Comparison of ENCODE assay signal across 21 cellular contexts in genomic region chr2:78940998-78941397, GRCh38.
"Had no signal": no experiment of that assay in that cellular context is flagged by ENCODE, and none has a peak within 500 bp of the region (broad histone marks: within the 10 kb centered on the region; RNA-seq: fewer than 3 reads in every experiment).

No MANE protein-coding gene starts in this region.

- H3K27ac ChIP-seq: colonic mucosa, foreskin keratinocyte, heart left ventricle, skin epidermis, suprapubic skin, WERI-Rb-1 had no signal

- H3K36me3 Mint-ChIP-seq: activated CD8-positive, alpha-beta memory T cell treated with anti-CD3 and anti-CD28 coated beads, Interleukin-2, amount 10 ng/mL, durations not matched to agents 7 days and 5 days; activated naive CD4-positive, alpha-beta T cell treated with anti-CD3 and anti-CD28 coated beads, Interleukin-2, amount 50 U/mL, for 72 hours; immature natural killer cell; naive thymus-derived CD4-positive, alpha-beta T cell; type B pancreatic cell had no signal

- H3K27me3 ChIP-seq: colonic mucosa, foreskin keratinocyte, heart left ventricle, suprapubic skin had no signal

- ATAC-seq: activated CD8-positive, alpha-beta memory T cell treated with anti-CD3 and anti-CD28 coated beads, Interleukin-2, amount 10 ng/mL, durations not matched to agents 7 days and 5 days; activated naive CD4-positive, alpha-beta T cell treated with anti-CD3 and anti-CD28 coated beads, Interleukin-2, amount 50 U/mL, for 72 hours; foreskin keratinocyte; heart left ventricle; left colon; mucosa of descending colon; naive thymus-derived CD4-positive, alpha-beta T cell; stimulated activated naive CD8-positive, alpha-beta T cell treated with anti-CD3 and anti-CD28 coated beads, Interleukin-15, Interleukin-2, amounts not matched to agents 100 U/mL and 50 U/mL, for 24 hours had no signal

- H3K9me3 ChIP-seq: colonic mucosa, mucosa of descending colon had no signal

- H3K4me3 ChIP-seq: colonic mucosa, heart left ventricle, mucosa of descending colon, skin epidermis, suprapubic skin had no signal

- H3K9me3 Mint-ChIP-seq: activated naive CD4-positive, alpha-beta T cell treated with anti-CD3 and anti-CD28 coated beads, Interleukin-2, amount 50 U/mL, for 72 hours; type B pancreatic cell had no signal

- H3K36me3 ChIP-seq: colonic mucosa, heart left ventricle, suprapubic skin, WERI-Rb-1 had no signal

- DNase-seq: activated CD4-positive, alpha-beta T cell treated with anti-CD3 and anti-CD28 coated beads, Interleukin-2, amount 50 U/mL, for 48 hours; activated CD8-positive, alpha-beta memory T cell treated with anti-CD3 and anti-CD28 coated beads, Interleukin-2, amount 10 ng/mL, durations not matched to agents 7 days and 5 days; activated T-cell treated with anti-CD3 and anti-CD28 coated beads, Interleukin-2, amount 50 U/mL, for 1 hour; caudate nucleus; colonic mucosa; foreskin keratinocyte; heart left ventricle; immature natural killer cell; left colon; mucosa of descending colon; naive thymus-derived CD4-positive, alpha-beta T cell; right cardiac atrium; stimulated activated CD4-positive, alpha-beta T cell treated with anti-CD3 and anti-CD28 coated beads, Interleukin-4, amount 100 ng/mL, for 4 hours; stimulated activated CD8-positive, alpha-beta memory T cell treated with anti-CD3 and anti-CD28 coated beads, Interleukin-4, amount 100 ng/mL, for 48 hours; stimulated activated naive CD8-positive, alpha-beta T cell treated with anti-CD3 and anti-CD28 coated beads, Interleukin-15, Interleukin-2, amounts not matched to agents 100 U/mL and 50 U/mL, for 24 hours; WERI-Rb-1 had no signal

- H3K27me3 Mint-ChIP-seq: activated CD8-positive, alpha-beta memory T cell treated with anti-CD3 and anti-CD28 coated beads, Interleukin-2, amount 10 ng/mL, durations not matched to agents 7 days and 5 days; naive thymus-derived CD4-positive, alpha-beta T cell; type B pancreatic cell had no signal

- H3K27ac Mint-ChIP-seq: activated CD8-positive, alpha-beta memory T cell treated with anti-CD3 and anti-CD28 coated beads, Interleukin-2, amount 10 ng/mL, durations not matched to agents 7 days and 5 days; activated naive CD4-positive, alpha-beta T cell treated with anti-CD3 and anti-CD28 coated beads, Interleukin-2, amount 50 U/mL, for 72 hours; activated T-helper 2 cell treated with anti-CD3 and anti-CD28 coated beads, Interferon-gamma antibody, Interleukin-2, Interleukin-4, amounts not matched to agents 10 μg/mL and 5 μg/mL and 100 μg/mL, durations not matched to agents 14 hours and 24 hours and 36 hours; immature natural killer cell; naive thymus-derived CD4-positive, alpha-beta T cell; type B pancreatic cell had no signal

- H3K4me1 ChIP-seq: colonic mucosa, foreskin keratinocyte, heart left ventricle, suprapubic skin had no signal

- H3K4me1 Mint-ChIP-seq: activated CD8-positive, alpha-beta memory T cell treated with anti-CD3 and anti-CD28 coated beads, Interleukin-2, amount 10 ng/mL, durations not matched to agents 7 days and 5 days; immature natural killer cell; naive thymus-derived CD4-positive, alpha-beta T cell had no signal

- H3K4me3 Mint-ChIP-seq: activated CD8-positive, alpha-beta memory T cell treated with anti-CD3 and anti-CD28 coated beads, Interleukin-2, amount 10 ng/mL, durations not matched to agents 7 days and 5 days; immature natural killer cell; naive thymus-derived CD4-positive, alpha-beta T cell; type B pancreatic cell had no signal
